Comparison of ENCODE assay signal across 30 cellular contexts in genomic region chr6:131761762-131762067, GRCh38. TPM values are rescaled to one million over a fixed set of nuclear protein-coding genes. Genes with fewer than 3 reads are reported as not detected.
"Had no signal": no experiment of that assay in that cellular context is flagged by ENCODE, and none has a peak within 500 bp of the region (broad histone marks: within the 10 kb centered on the region; RNA-seq: fewer than 3 reads in every experiment).

No MANE protein-coding gene starts in this region.

- H3K36me3 ChIP-seq: breast epithelium, Peyer's patch had no signal

- H3K27ac Mint-ChIP-seq: activated CD4-positive, alpha-beta T cell treated with anti-CD3 and anti-CD28 coated beads, Interleukin-2, amount 10 ng/mL, durations not matched to agents 24 days and 14 days; activated CD8-positive, alpha-beta T cell treated with anti-CD3 and anti-CD28 coated beads for 36 hours; activated naive CD8-positive, alpha-beta T cell treated with anti-CD3 and anti-CD28 coated beads for 36 hours; activated T-cell treated with anti-CD3 and anti-CD28 coated beads, Interleukin-2, amount 50 U/mL, for 72 hours; activated T-helper 17 cell treated with anti-CD3 and anti-CD28 coated beads, Interleukin-2, amount 50 U/mL, for 72 hours; T-helper 1 cell treated with Interleukin-12 subunit alpha and Interleukin-12 subunit beta and Interleukin-4 antibody, amounts not matched to agents 30 μg/mL and 1 μg/mL, for 36 hours; T-helper 2 cell treated with Interferon-gamma antibody and Interleukin-4, amounts not matched to agents 5 μg/mL and 100 μg/mL, for 36 hours had no signal

- FAIRE-seq: TTC549 had no signal

- DNase-seq: activated CD4-positive, alpha-beta T cell treated with anti-CD3 and anti-CD28 coated beads, Interleukin-2, amount 10 ng/mL, durations not matched to agents 24 days and 14 days; activated CD4-positive, alpha-beta T cell treated with anti-CD3 and anti-CD28 coated beads, Interleukin-2, amount 50 U/mL, for 4 hours; activated CD8-positive, alpha-beta T cell treated with anti-CD3 and anti-CD28 coated beads for 36 hours; activated effector memory CD4-positive, alpha-beta T cell treated with anti-CD3 and anti-CD28 coated beads, Interleukin-2, amount 50 U/mL, for 16 hours; activated naive CD4-positive, alpha-beta T cell; activated naive CD4-positive, alpha-beta T cell treated with anti-CD3 and anti-CD28 coated beads, Interleukin-2, amount 50 U/mL, for 16 hours; activated naive CD8-positive, alpha-beta T cell treated with anti-CD3 and anti-CD28 coated beads for 36 hours; activated T-cell treated with anti-CD3 and anti-CD28 coated beads, Interleukin-2, amount 50 U/mL, for 1 hour; activated T-cell treated with anti-CD3 and anti-CD28 coated beads, Interleukin-2, amount 50 U/mL, for 72 hours; aorta; body of pancreas; Karpas-422; NCI-H1105; NCI-H1417 treated with DMSO at 0.1 percent for 48 hours; NCI-H187 treated with DMSO at 0.1 percent for 48 hours; NCI-H2081; NCI-H345; NCI-H524 treated with DMSO at 0.1 percent for 48 hours; Peyer's patch; Right ventricle myocardium superior had no signal

- H3K9me3 Mint-ChIP-seq: activated CD4-positive, alpha-beta T cell treated with anti-CD3 and anti-CD28 coated beads, Interleukin-2, amount 10 ng/mL, durations not matched to agents 24 days and 14 days; activated CD8-positive, alpha-beta T cell treated with anti-CD3 and anti-CD28 coated beads for 36 hours; activated naive CD8-positive, alpha-beta T cell treated with anti-CD3 and anti-CD28 coated beads for 36 hours; activated T-cell treated with anti-CD3 and anti-CD28 coated beads, Interleukin-2, amount 50 U/mL, for 72 hours; activated T-helper 17 cell treated with anti-CD3 and anti-CD28 coated beads, Interleukin-2, amount 50 U/mL, for 72 hours; T-helper 1 cell treated with Interleukin-12 subunit alpha and Interleukin-12 subunit beta and Interleukin-4 antibody, amounts not matched to agents 30 μg/mL and 1 μg/mL, for 36 hours; T-helper 2 cell treated with Interferon-gamma antibody and Interleukin-4, amounts not matched to agents 5 μg/mL and 100 μg/mL, for 36 hours had no signal

- H3K4me1 ChIP-seq: body of pancreas, Peyer's patch had no signal

- H3K4me1 Mint-ChIP-seq: activated CD4-positive, alpha-beta T cell treated with anti-CD3 and anti-CD28 coated beads, Interleukin-2, amount 10 ng/mL, durations not matched to agents 24 days and 14 days; activated naive CD8-positive, alpha-beta T cell treated with anti-CD3 and anti-CD28 coated beads for 36 hours; activated T-helper 17 cell treated with anti-CD3 and anti-CD28 coated beads, Interleukin-2, amount 50 U/mL, for 72 hours had no signal

- H3K4me3 ChIP-seq: body of pancreas, breast epithelium, Peyer's patch had no signal

- H3K27me3 ChIP-seq: body of pancreas, breast epithelium, Peyer's patch had no signal

- ATAC-seq: activated CD8-positive, alpha-beta T cell treated with anti-CD3 and anti-CD28 coated beads for 36 hours; activated T-cell treated with anti-CD3 and anti-CD28 coated beads, Interleukin-2, amount 50 U/mL, for 72 hours; activated T-helper 17 cell treated with anti-CD3 and anti-CD28 coated beads, Interleukin-2, amount 50 U/mL, for 72 hours; body of pancreas had no signal

- H3K4me3 Mint-ChIP-seq: activated CD4-positive, alpha-beta T cell treated with anti-CD3 and anti-CD28 coated beads, Interleukin-2, amount 10 ng/mL, durations not matched to agents 24 days and 14 days; activated CD8-positive, alpha-beta T cell treated with anti-CD3 and anti-CD28 coated beads for 36 hours; activated naive CD8-positive, alpha-beta T cell treated with anti-CD3 and anti-CD28 coated beads for 36 hours; activated T-cell treated with anti-CD3 and anti-CD28 coated beads, Interleukin-2, amount 50 U/mL, for 72 hours; activated T-helper 17 cell treated with anti-CD3 and anti-CD28 coated beads, Interleukin-2, amount 50 U/mL, for 72 hours; T-helper 1 cell treated with Interleukin-12 subunit alpha and Interleukin-12 subunit beta and Interleukin-4 antibody, amounts not matched to agents 30 μg/mL and 1 μg/mL, for 36 hours; T-helper 2 cell treated with Interferon-gamma antibody and Interleukin-4, amounts not matched to agents 5 μg/mL and 100 μg/mL, for 36 hours had no signal

- H3K9me3 ChIP-seq: body of pancreas, breast epithelium, Peyer's patch had no signal

- H3K36me3 Mint-ChIP-seq: activated naive CD8-positive, alpha-beta T cell treated with anti-CD3 and anti-CD28 coated beads for 36 hours had no signal

- H3K27ac ChIP-seq: body of pancreas, breast epithelium, Peyer's patch, RWPE1 had no signal

RNA-seq across cellular contexts. Expression of gene CTAGE9, which starts 50.9 kb away (rescaled TPM):
- total RNA-seq: activated CD4-positive, alpha-beta T cell treated with anti-CD3 and anti-CD28 coated beads, Interleukin-2, amount 10 ng/mL, durations not matched to agents 24 days and 14 days; activated CD8-positive, alpha-beta memory T cell treated with anti-CD3 and anti-CD28 coated beads for 36 hours; activated CD8-positive, alpha-beta T cell treated with anti-CD3 and anti-CD28 coated beads for 36 hours; activated naive CD8-positive, alpha-beta T cell treated with anti-CD3 and anti-CD28 coated beads for 36 hours; activated T-cell treated with anti-CD3 and anti-CD28 coated beads, Interleukin-2, amount 50 U/mL, for 72 hours; activated T-helper 17 cell treated with anti-CD3 and anti-CD28 coated beads, Interleukin-2, amount 50 U/mL, for 72 hours; aorta; cardiac septum; MCF 10A; NCI-H460; Peyer's patch; Right ventricle myocardium superior had no signal
- polyA plus RNA-seq: aorta had no signal
